Comparison of ENCODE assay signal across 1 cellular context in the genomic region with DNA sequence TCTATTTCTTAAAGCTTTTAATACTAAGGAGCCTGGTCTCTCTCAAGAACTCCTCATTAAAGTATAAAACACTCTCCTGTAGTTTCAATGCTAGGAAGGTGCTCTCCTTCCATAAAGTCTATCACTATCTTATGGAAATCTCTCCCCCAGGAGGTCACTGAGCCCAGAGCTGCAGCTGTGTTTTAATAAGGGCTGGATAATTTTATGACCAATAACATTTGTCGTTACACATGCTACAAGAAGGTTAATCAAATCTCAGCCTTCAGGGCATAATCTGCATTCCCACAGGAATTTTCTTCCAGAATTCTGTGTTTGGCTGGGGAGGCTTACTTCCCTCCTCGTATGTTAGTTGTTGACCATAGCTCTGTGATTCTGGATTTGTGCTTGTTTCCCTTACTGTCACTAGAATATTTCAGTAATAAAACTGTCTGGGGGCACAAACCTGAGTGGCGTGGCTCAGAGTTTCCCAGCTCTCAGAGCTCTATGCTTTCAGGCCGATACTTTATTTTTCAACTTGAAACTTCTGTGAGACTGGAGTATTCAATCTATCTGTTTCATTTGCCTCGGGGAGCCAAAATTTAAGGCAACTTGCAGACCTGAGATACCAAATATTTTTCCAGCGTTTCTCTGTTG.
TF ChIP-seq lines count a peak whose summit lies in the region.

No MANE protein-coding gene starts in this region.

TF ChIP-seq in WTC11, 78 proteins besides CTCF, POLR2A, EP300 and RAD21 (continued from another document):
- TF ChIP-seq, protein P1, sequence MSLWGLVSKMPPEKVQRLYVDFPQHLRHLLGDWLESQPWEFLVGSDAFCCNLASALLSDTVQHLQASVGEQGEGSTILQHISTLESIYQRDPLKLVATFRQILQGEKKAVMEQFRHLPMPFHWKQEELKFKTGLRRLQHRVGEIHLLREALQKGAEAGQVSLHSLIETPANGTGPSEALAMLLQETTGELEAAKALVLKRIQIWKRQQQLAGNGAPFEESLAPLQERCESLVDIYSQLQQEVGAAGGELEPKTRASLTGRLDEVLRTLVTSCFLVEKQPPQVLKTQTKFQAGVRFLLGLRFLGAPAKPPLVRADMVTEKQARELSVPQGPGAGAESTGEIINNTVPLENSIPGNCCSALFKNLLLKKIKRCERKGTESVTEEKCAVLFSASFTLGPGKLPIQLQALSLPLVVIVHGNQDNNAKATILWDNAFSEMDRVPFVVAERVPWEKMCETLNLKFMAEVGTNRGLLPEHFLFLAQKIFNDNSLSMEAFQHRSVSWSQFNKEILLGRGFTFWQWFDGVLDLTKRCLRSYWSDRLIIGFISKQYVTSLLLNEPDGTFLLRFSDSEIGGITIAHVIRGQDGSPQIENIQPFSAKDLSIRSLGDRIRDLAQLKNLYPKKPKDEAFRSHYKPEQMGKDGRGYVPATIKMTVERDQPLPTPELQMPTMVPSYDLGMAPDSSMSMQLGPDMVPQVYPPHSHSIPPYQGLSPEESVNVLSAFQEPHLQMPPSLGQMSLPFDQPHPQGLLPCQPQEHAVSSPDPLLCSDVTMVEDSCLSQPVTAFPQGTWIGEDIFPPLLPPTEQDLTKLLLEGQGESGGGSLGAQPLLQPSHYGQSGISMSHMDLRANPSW (CRISPR knock-in tag; conservative IDR thresholded peaks at IDR 0.05; ENCODE audit: low read depth): no peak
- TF ChIP-seq ETV6 (CRISPR knock-in tag; IDR thresholded peaks at IDR 0.05) (no peak), ELF4 (CRISPR knock-in tag; IDR thresholded peaks at IDR 0.05; ENCODE audit: low read depth) (no peak)
